Comparison of ENCODE assay signal across 20 cellular contexts in the genomic region with DNA sequence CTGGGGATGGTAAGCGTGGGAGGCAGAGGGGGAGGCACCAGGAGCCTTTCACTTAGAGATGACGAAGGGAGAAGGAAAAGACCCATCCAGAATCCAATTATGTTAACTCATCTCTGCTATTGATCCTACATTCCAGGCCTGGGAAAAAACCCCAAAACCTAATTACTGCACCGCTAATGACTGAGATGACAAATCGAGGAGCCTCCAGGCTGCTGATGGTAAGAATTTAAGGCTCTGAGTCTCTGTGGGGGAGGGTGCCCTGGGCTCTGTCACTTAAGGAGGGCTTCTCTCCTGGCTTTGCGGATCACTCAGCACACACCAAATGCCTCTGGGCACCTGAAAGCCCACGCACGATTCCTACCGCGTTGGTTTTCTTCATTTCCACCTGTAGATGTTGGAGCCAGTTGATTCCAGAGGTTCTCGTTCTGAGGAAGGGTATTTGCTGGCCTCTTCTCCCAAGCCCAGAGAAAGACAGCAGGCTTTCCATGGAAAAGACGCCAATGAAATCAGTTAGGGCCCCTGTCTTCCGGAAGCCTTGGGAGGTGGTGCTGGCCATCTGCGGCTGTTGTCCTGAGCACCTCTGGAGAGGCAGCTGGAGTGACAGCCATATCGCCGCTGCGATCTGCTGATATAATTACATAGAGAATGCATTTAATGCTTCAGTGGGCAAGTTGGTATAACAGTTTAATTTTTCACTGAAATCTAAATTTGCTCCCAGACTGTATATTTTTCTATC.
"Had no signal": no experiment of that assay in that cellular context is flagged by ENCODE, and none has a peak within 500 bp of the region (broad histone marks: within the 10 kb centered on the region; RNA-seq: fewer than 3 reads in every experiment).

No MANE protein-coding gene starts in this region.

- H3K27me3 ChIP-seq: gastrocnemius medialis, vagina had no signal

- H3K36me3 ChIP-seq: gastrocnemius medialis, thoracic aorta, vagina had no signal

- H3K4me3 ChIP-seq: gastrocnemius medialis, thoracic aorta, vagina had no signal

- H3K27ac ChIP-seq: gastrocnemius medialis, thoracic aorta, vagina had no signal

- H3K9me3 ChIP-seq: gastrocnemius medialis, thoracic aorta, vagina had no signal

- H3K4me1 ChIP-seq: gastrocnemius medialis, vagina had no signal

- DNase-seq: activated CD4-positive, alpha-beta memory T cell treated with anti-CD3 and anti-CD28 coated beads for 36 hours; activated CD4-positive, alpha-beta T cell treated with anti-CD3 and anti-CD28 coated beads, Interleukin-2, amount 10 ng/mL, durations not matched to agents 24 days and 14 days; activated CD4-positive, CD25-positive, alpha-beta regulatory T cell treated with anti-CD3 and anti-CD28 coated beads, Interleukin-2, amount 50 U/mL, for 72 hours; activated CD8-positive, alpha-beta memory T cell treated with anti-CD3 and anti-CD28 coated beads, Interleukin-2, amount 50 U/mL, for 4 hours; activated T-cell treated with anti-CD3 and anti-CD28 coated beads, Interleukin-2, amount 50 U/mL, for 1 hour; anterior cingulate cortex; effector CD8-positive, alpha-beta T cell; gastrocnemius medialis; glutamatergic neuron; left colon; mammary epithelial cell; naive B cell; small intestine; stimulated activated CD4-positive, alpha-beta T cell treated with anti-CD3 and anti-CD28 coated beads, Interleukin-4, amount 100 ng/mL, for 24 hours; T-helper 17 cell; T1000 had no signal

- ATAC-seq: gastrocnemius medialis; left colon; sciatic nerve; stimulated activated effector memory CD8-positive, alpha-beta T cell treated with anti-CD3 and anti-CD28 coated beads, Interleukin-12 subunit alpha, Interleukin-12 subunit beta, amount 100 ng/mL, for 72 hours; T-helper 17 cell had no signal
